8 cellular contexts compared by ENCODE assay signal in the genomic region with DNA sequence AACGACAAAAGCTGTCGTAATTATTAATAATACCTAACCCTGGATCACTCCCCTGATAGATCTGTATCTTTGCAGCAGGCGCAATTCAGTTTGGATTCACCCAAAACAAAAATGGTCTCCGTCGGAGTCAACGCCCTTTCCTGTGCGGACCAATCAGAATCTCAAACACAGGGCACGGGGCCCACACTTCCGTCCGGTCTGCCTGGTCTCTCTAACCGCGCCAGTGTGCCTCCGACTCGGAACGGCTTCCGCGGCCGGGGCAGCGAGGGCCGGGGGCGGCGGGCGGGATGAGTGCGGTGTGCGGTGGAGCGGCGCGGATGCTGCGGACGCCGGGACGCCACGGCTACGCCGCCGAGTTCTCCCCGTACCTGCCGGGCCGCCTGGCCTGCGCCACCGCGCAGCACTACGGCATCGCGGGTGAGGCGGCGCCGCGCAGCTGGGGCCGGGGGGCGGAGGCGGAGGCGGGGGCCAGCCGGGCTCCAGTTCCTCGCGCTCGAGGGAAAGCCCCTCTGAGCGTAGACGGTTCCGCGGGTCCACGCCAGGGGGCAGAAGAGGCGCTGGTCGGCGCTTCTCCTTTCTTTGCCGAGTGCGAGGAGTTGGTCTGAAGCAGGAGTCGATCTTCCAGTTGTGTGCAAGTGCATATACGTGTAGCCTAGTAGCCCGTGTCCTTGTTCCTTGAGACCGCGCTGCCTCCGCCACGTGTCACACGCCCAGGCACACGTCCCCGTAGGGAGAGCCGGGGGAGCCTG. TPM values are rescaled to one million over a fixed set of nuclear protein-coding genes. Genes with fewer than 3 reads are reported as not detected.
DNase-seq lines count a peak whose midpoint lies in the region; ATAC-seq and TF ChIP-seq lines count a peak whose summit lies in the region.

A gene with protein sequence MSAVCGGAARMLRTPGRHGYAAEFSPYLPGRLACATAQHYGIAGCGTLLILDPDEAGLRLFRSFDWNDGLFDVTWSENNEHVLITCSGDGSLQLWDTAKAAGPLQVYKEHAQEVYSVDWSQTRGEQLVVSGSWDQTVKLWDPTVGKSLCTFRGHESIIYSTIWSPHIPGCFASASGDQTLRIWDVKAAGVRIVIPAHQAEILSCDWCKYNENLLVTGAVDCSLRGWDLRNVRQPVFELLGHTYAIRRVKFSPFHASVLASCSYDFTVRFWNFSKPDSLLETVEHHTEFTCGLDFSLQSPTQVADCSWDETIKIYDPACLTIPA (plus strand): TSS at position 214 of the 749 bp plus-strand sequence. CDS start 74 bp downstream, at position 288.

- H3K14ac ChIP-seq in IMR-90 (replicated peaks; ENCODE audit: low read depth, low read length), result peak within 1 kb of the TSS; percentile 95

- TF ChIP-seq CTCF in IMR-90 (conservative IDR thresholded peaks at IDR 0.05; ENCODE audit: low read depth, low read length), result peak; percentile 61

- ATAC-seq in GM21529 (IDR thresholded peaks at IDR 0.05; ENCODE audit: unreplicated experiment) (peak; percentile 98), IMR-90 (ENCODE audit: low read depth) (peak; percentile 97)

- H3K27ac ChIP-seq in IMR-90 (ENCODE audit: insufficient read depth, low read length), result peak within 1 kb of the TSS; percentile 83

- H3K18ac ChIP-seq in IMR-90 (ENCODE audit: low read depth, low read length), result peak within 1 kb of the TSS; percentile 73

- H3K27me3 ChIP-seq in IMR-90 (ENCODE audit: control insufficient read depth, insufficient read depth, low read length), result no peaks in the 10 kb centered on the region; the same call in 1 of the 2 replicates

- intact Hi-C loops in IMR-90 (cut with micrococcal nuclease), result no loop called here

- H4K8ac ChIP-seq in IMR-90 (ENCODE audit: low read depth in 2 of 2, low read length in 2 of 2), result peak within 1 kb of the TSS; percentile 91 to 92

- peak; percentile 48 for TF ChIP-seq RAD21 in IMR-90 (IDR thresholded peaks at IDR 0.05; ENCODE audit: low read length)

- H3K9me3 ChIP-seq in IMR-90 (ENCODE audit: control insufficient read depth, insufficient read depth, low read length), result no peaks in the 10 kb centered on the region

- TF ChIP-seq POLR2A in IMR-90 (IDR thresholded peaks at IDR 0.05; ENCODE audit: low read depth, low read length) (peak; percentile 78), erythroblast (IDR thresholded peaks at IDR 0.05; ENCODE audit: low read length) (peak; percentile 65)

- peak within 1 kb of the TSS; percentile 77 for H3K4ac ChIP-seq in IMR-90 (ENCODE audit: low read depth, low read length)

- dilution Hi-C loops in IMR-90 (cut with HindIII; ENCODE audit: low sequenced_read_pairs, unreplicated experiment), result no loop called here

- no peaks in the 10 kb centered on the region for H3K9me1 ChIP-seq in IMR-90 (ENCODE audit: insufficient read depth, low read length)

- H4K91ac ChIP-seq in IMR-90 (ENCODE audit: insufficient read depth, low read depth, low read length), result peak within 1 kb of the TSS; percentile 63

- peak within 1 kb of the TSS; percentile 98 for H2AFZ ChIP-seq in IMR-90 (replicated peaks; ENCODE audit: low read length, poor library complexity)

- H3K23ac ChIP-seq in IMR-90 (ENCODE audit: low read depth, low read length), result peak within 1 kb of the TSS; percentile 91

- peak within 1 kb of the TSS; percentile 54 for H2BK120ac ChIP-seq in IMR-90 (ENCODE audit: low read depth, low read length)

- no peaks in the 10 kb centered on the region for H3K36me3 ChIP-seq in IMR-90 (ENCODE audit: control insufficient read depth, insufficient read depth, low read length)

- peak; percentile 93 for DNase-seq in DMS53 (lab: John Stamatoyannopoulos, UW)
- DNase-seq in IMR-90, result peak; percentile 91
- DNase-seq in OCI-M1 (lab: John Stamatoyannopoulos, UW), result peak; percentile 96
- DNase-seq in activated T-cell treated with anti-CD3 and anti-CD28 coated beads, Interleukin-2, amount 50 U/mL, for 1 hour, result peak; percentile 90
- DNase-seq in erythroblast (lab: John Stamatoyannopoulos, UW), result peak; percentile 93 to 96
- DNase-seq in mucosa of gallbladder (ENCODE audit: low spot score), result peak; percentile 93
- peak; percentile 78 for DNase-seq in stimulated activated CD8-positive, alpha-beta memory T cell treated with anti-CD3 and anti-CD28 coated beads, Interleukin-4, amount 100 ng/mL, for 24 hours (ENCODE audit: low read depth)

- BruUV-seq in IMR-90 (replicated peaks; lab: Mats Ljungman, UMichigan), result no TSS peak

- no peak within 1 kb of the TSS for H2BK15ac ChIP-seq in IMR-90 (ENCODE audit: low read depth, low read length)

- H3K4me3 ChIP-seq in IMR-90 (ENCODE audit: insufficient read depth, low read depth, low read length), result peak within 1 kb of the TSS; percentile 86

- peak within 1 kb of the TSS; percentile 92 for H2BK5ac ChIP-seq in IMR-90 (ENCODE audit: low read depth, low read length, poor library complexity, severe bottlenecking)

- no peaks in the 10 kb centered on the region for H4K20me1 ChIP-seq in IMR-90 (ENCODE audit: insufficient read depth, low read length)

- H4K5ac ChIP-seq in IMR-90 (ENCODE audit: low read depth, low read length), result peak within 1 kb of the TSS; percentile 80

- CTCF ChIA-PET in IMR-90 (lab: Yijun Ruan, JAX), result interaction anchor here (1.0 to 2.0 kb wide), 3 partner anchors 9 to 30 kb away, joined by 3 to 4 read pairs (median 3); partner anchors contain the start of gene MAP3K5

- H3K79me1 ChIP-seq in IMR-90 (ENCODE audit: low read depth in 1 of 2, low read length in 2 of 2), result peaks cover 6 to 7% of the 10 kb centered on the region in 2 experiments; a peak in 3 of 4 replicates

- in situ Hi-C loops in IMR-90 (cut with MboI; ENCODE audit: low sequenced_read_pairs), result no loop called here

- 2% methylated on average over 38 of the region's 78 CpGs; no CpG with 5 or more reads in 1 of the 2 experiments for WGBS in IMR-90 (ENCODE audit: extremely low coverage in 2 of 2, insufficient read length in 1 of 2), 2 experiments

- H2BK20ac ChIP-seq in IMR-90 (ENCODE audit: low read depth, low read length), result no peak within 1 kb of the TSS; the same call in 1 of the 2 replicates

- H3K4me2 ChIP-seq in IMR-90 (ENCODE audit: low read depth, low read length), result peak within 1 kb of the TSS; percentile 96

- H3K9ac ChIP-seq in IMR-90 (ENCODE audit: low read depth, low read length), result peak within 1 kb of the TSS; percentile 90

- H2AK5ac ChIP-seq in IMR-90 (ENCODE audit: low read depth, low read length), result peak within 1 kb of the TSS; percentile 83

- H3K56ac ChIP-seq in IMR-90 (ENCODE audit: extremely low read depth, insufficient read depth, low read length), result peak within 1 kb of the TSS; percentile 60

- peak within 1 kb of the TSS; percentile 87 for H2AK9ac ChIP-seq in IMR-90 (replicated peaks; ENCODE audit: low read depth, low read length, poor library complexity)

- POLR2A ChIA-PET in IMR-90 (lab: Charles Lee; ENCODE audit: unreplicated experiment), result interaction anchor here (0.6 kb wide), 2 partner anchors 13 to 15 kb away, joined by 3 to 6 read pairs; no protein-coding TSS in a partner anchor

- H3K4me1 ChIP-seq in IMR-90 (ENCODE audit: control insufficient read depth, insufficient read depth, low read length), result peaks cover 5% of the 10 kb centered on the region

TF ChIP-seq in IMR-90, 13 proteins besides CTCF, POLR2A, EP300 and RAD21:
- TF ChIP-seq RFX5 (IDR thresholded peaks at IDR 0.05; ENCODE audit: low read depth, low read length), result no peak; the same call in 1 of the 2 replicates
- TF ChIP-seq BHLHE40 (IDR thresholded peaks at IDR 0.05; ENCODE audit: low read depth, low read length), result no peak
- TF ChIP-seq ELK1 (IDR thresholded peaks at IDR 0.05; ENCODE audit: borderline replicate concordance, low read depth, low read length), result no peak
- TF ChIP-seq MXI1 (IDR thresholded peaks at IDR 0.05; ENCODE audit: borderline replicate concordance, low read depth, low read length), result peak; percentile 68; the same call in 1 of the 2 replicates
- no peak for TF ChIP-seq SMC3 (IDR thresholded peaks at IDR 0.05; ENCODE audit: low read depth, low read length)
- peak; percentile 80; the same call in 1 of the 2 replicates for TF ChIP-seq MAZ (IDR thresholded peaks at IDR 0.05; ENCODE audit: borderline replicate concordance, low read depth, low read length)
- peak; percentile 98 for TF ChIP-seq USF2 (IDR thresholded peaks at IDR 0.05; ENCODE audit: low read depth, low read length)
- no peak for TF ChIP-seq NFE2L2 (IDR thresholded peaks at IDR 0.05; ENCODE audit: low read depth, low read length)
- TF ChIP-seq MAFK (IDR thresholded peaks at IDR 0.05; ENCODE audit: low read depth, low read length), result no peak
- TF ChIP-seq RCOR1 (IDR thresholded peaks at IDR 0.05; ENCODE audit: insufficient replicate concordance, low read length), result no peak
- no peak for TF ChIP-seq CEBPB (IDR thresholded peaks at IDR 0.05; ENCODE audit: low read depth, low read length)
- no peak for TF ChIP-seq FOS (IDR thresholded peaks at IDR 0.05; ENCODE audit: low read depth, low read length)
- no peak for TF ChIP-seq CHD1 (IDR thresholded peaks at IDR 0.05; ENCODE audit: low read depth, low read length)

RNA-seq across cellular contexts. Expression of the gene that starts here (rescaled TPM):
- 7.0 and 11.9 TPM in 2 replicates for total RNA-seq in IMR-90 (2012; rRNA removed)
- polyA plus RNA-seq in IMR-90 (2012; rRNA removed), result 4.1 and 5.4 TPM in 2 replicates
- 4.8 and 10.3 TPM in 2 replicates for polyA plus RNA-seq in IMR-90 (2012; cell fraction: cytosol; rRNA removed)
- 4.0 and 4.4 TPM in 2 replicates for polyA plus RNA-seq in IMR-90 (2012; cell fraction: nucleus; rRNA removed; ENCODE audit: low replicate concordance)
- total RNA-seq in mucosa of gallbladder, result 11.2 TPM

Comparison
In these comparisons a context has a peak if more than half of its experiments do, and no peak if none do; other contexts are left out.
1. Peak in every context shown above with its lines: DNase-seq, ATAC-seq, H3K4me3 ChIP-seq and H3K27ac ChIP-seq.